Comparison of ENCODE assay signal across 21 cellular contexts in the genomic region with DNA sequence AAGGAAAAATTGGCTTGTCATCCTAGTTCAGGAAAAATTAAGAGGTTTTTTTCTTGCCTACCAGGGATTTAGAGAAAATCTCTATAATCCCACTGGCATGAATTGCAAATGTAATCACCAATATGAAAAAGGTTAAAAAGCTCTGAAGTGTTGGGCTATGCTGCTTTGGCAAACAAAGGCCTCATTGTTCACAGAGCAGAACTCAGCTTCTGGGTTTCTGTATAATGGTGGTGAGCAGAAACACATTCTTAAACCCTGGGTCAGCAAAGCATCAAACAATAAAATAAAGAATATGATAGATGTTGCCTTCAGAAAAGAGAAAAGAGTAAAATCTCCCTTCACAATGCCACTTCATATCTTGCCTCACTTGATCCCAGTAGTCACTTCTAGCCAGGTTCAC.
DNase-seq lines count a peak whose midpoint lies in the region; ATAC-seq and TF ChIP-seq lines count a peak whose summit lies in the region.
"Had no signal": no experiment of that assay in that cellular context is flagged by ENCODE, and none has a peak within 500 bp of the region (broad histone marks: within the 10 kb centered on the region; RNA-seq: fewer than 3 reads in every experiment).

No MANE protein-coding gene starts in this region.

- no peaks in the 10 kb centered on the region for H3K27me3 Mint-ChIP-seq in neural progenitor cell (ENCODE audit: insufficient read depth, low read depth)
- H3K27me3 Mint-ChIP-seq: activated naive CD4-positive, alpha-beta T cell treated with anti-CD3 and anti-CD28 coated beads, Interleukin-2, amount 10 ng/mL, durations not matched to agents 7 days and 5 days; CD4-positive, alpha-beta T cell had no signal

- peak overlapping the region; percentile 24; the same call in 1 of the 2 replicates for H2AFZ ChIP-seq in Loucy (ENCODE audit: low read length)
- H2AFZ ChIP-seq in neural progenitor cell (replicated peaks) = peak overlapping the region; percentile 27

- H3K4me1 ChIP-seq in Loucy (ENCODE audit: insufficient read depth, low read length, poor library complexity, severe bottlenecking) (peaks cover 4% of the 10 kb centered on the region), neural progenitor cell (no peaks in the 10 kb centered on the region), right lobe of liver (no peaks in the 10 kb centered on the region)
- H3K4me1 ChIP-seq: vagina had no signal

- no peaks in the 10 kb centered on the region for H3K79me2 ChIP-seq in Loucy (ENCODE audit: insufficient read depth, low read length)
- no peaks in the 10 kb centered on the region for H3K79me2 ChIP-seq in neural progenitor cell (ENCODE audit: low read depth)

- no peak overlapping the region for H3K9ac ChIP-seq in Loucy (ENCODE audit: low read depth, low read length, poor library complexity, severe bottlenecking)
- H3K9ac ChIP-seq in neural progenitor cell = no peak overlapping the region

- H3F3A ChIP-seq in Loucy (ENCODE audit: low read depth) (no peaks in the 10 kb centered on the region), neural progenitor cell (ENCODE audit: low read depth) (no peaks in the 10 kb centered on the region)

- H3K36me3 ChIP-seq in Loucy (ENCODE audit: insufficient read depth, low read length) = no peaks in the 10 kb centered on the region
- H3K36me3 ChIP-seq in neural progenitor cell = no peaks in the 10 kb centered on the region
- H3K36me3 ChIP-seq in right lobe of liver = no peaks in the 10 kb centered on the region
- H3K36me3 ChIP-seq: vagina had no signal

- DNase-seq in COLO829 (ENCODE audit: low spot score) = peak; percentile 76
- peak; percentile 70 for DNase-seq in astrocyte of the hippocampus (ENCODE audit: low read depth, low spot score)
- no peak for DNase-seq in neural progenitor cell (ENCODE audit: low spot score)
- no peak for DNase-seq in NCI-H1694 treated with DMSO at 0.1 percent for 48 hours (lab: John Stamatoyannopoulos, UW)
- no peak for DNase-seq in D341Med (ENCODE audit: low spot score)
- no peak for DNase-seq in right lobe of liver
- DNase-seq: activated CD8-positive, alpha-beta memory T cell treated with anti-CD3 and anti-CD28 coated beads for 24 hours; activated naive CD4-positive, alpha-beta T cell treated with anti-CD3 and anti-CD28 coated beads, Interleukin-2, amount 10 ng/mL, durations not matched to agents 7 days and 5 days; activated T-cell treated with anti-CD3 and anti-CD28 coated beads, Interleukin-2, amount 50 U/mL, for 48 hours; CD4-positive, alpha-beta T cell; central memory CD4-positive, alpha-beta T cell; DMS153; GDM1; MV-4-11; natural killer cell; NCI-H1930; NCI-H510A treated with DMSO at 0.1 percent for 48 hours; posterior cingulate gyrus; substantia nigra had no signal

- H3K9me3 ChIP-seq in Loucy (ENCODE audit: insufficient read depth, low read depth, low read length) (peaks cover 2% of the 10 kb centered on the region; the same call in 1 of the 2 replicates), neural progenitor cell (ENCODE audit: low read depth) (no peaks in the 10 kb centered on the region), right lobe of liver (no peaks in the 10 kb centered on the region)
- H3K9me3 ChIP-seq: vagina had no signal

- H4K20me1 ChIP-seq in Loucy (ENCODE audit: insufficient read depth, low read length, poor library complexity, severe bottlenecking) (no peaks in the 10 kb centered on the region), neural progenitor cell (ENCODE audit: low read depth) (no peaks in the 10 kb centered on the region)

- H3K4me2 ChIP-seq in Loucy (ENCODE audit: low read depth, low read length, poor library complexity, severe bottlenecking) (no peak overlapping the region), neural progenitor cell (no peak overlapping the region)

- H3K36me3 Mint-ChIP-seq in neural progenitor cell = no peaks in the 10 kb centered on the region
- H3K36me3 Mint-ChIP-seq: activated naive CD4-positive, alpha-beta T cell treated with anti-CD3 and anti-CD28 coated beads, Interleukin-2, amount 10 ng/mL, durations not matched to agents 7 days and 5 days; natural killer cell had no signal

- no peaks in the 10 kb centered on the region for H3K9me3 Mint-ChIP-seq in neural progenitor cell
- H3K9me3 Mint-ChIP-seq: CD4-positive, alpha-beta T cell had no signal

- no peak overlapping the region for H3K4me3 Mint-ChIP-seq in neural progenitor cell
- H3K4me3 Mint-ChIP-seq: activated naive CD4-positive, alpha-beta T cell treated with anti-CD3 and anti-CD28 coated beads, Interleukin-2, amount 10 ng/mL, durations not matched to agents 7 days and 5 days; CD4-positive, alpha-beta T cell; natural killer cell had no signal

- H3K27me3 ChIP-seq in Loucy (ENCODE audit: insufficient read depth, low read length, poor library complexity, severe bottlenecking) (no peaks in the 10 kb centered on the region), neural progenitor cell (no peaks in the 10 kb centered on the region), right lobe of liver (no peaks in the 10 kb centered on the region)
- H3K27me3 ChIP-seq: vagina had no signal

- no peak for TF ChIP-seq POLR2A in right lobe of liver (IDR thresholded peaks at IDR 0.05)

- H3K27ac ChIP-seq in neural progenitor cell (no peak overlapping the region), right lobe of liver (no peak overlapping the region)
- H3K27ac ChIP-seq: vagina had no signal

- peaks cover 6% of the 10 kb centered on the region for H3K4me1 Mint-ChIP-seq in neural progenitor cell
- H3K4me1 Mint-ChIP-seq: activated naive CD4-positive, alpha-beta T cell treated with anti-CD3 and anti-CD28 coated beads, Interleukin-2, amount 10 ng/mL, durations not matched to agents 7 days and 5 days; natural killer cell had no signal

- intact Hi-C loops in right lobe of liver (cut with DNase I) = no loop called here

- no peak for ATAC-seq in right lobe of liver
- ATAC-seq: natural killer cell had no signal

- H3K9me2 ChIP-seq in Loucy (replicated peaks; ENCODE audit: low read depth, low read length) = no peaks in the 10 kb centered on the region

- no peak overlapping the region for H3K27ac Mint-ChIP-seq in neural progenitor cell
- H3K27ac Mint-ChIP-seq: activated naive CD4-positive, alpha-beta T cell treated with anti-CD3 and anti-CD28 coated beads, Interleukin-2, amount 10 ng/mL, durations not matched to agents 7 days and 5 days; CD4-positive, alpha-beta T cell; natural killer cell had no signal

- TF ChIP-seq CTCF in Loucy (conservative IDR thresholded peaks at IDR 0.05; ENCODE audit: low read length) (no peak), neural progenitor cell (IDR thresholded peaks at IDR 0.05) (no peak), right lobe of liver (IDR thresholded peaks at IDR 0.05) (no peak)

- H3K4me3 ChIP-seq in Loucy (ENCODE audit: low read length, poor library complexity, severe bottlenecking) = no peak overlapping the region
- H3K4me3 ChIP-seq in neural progenitor cell = no peak overlapping the region
- no peak overlapping the region for H3K4me3 ChIP-seq in right lobe of liver
- H3K4me3 ChIP-seq: vagina had no signal

Comparison
In these comparisons a context has a peak if more than half of its experiments do, and no peak if none do; other contexts are left out.
1. DNase-seq: peak in COLO829 (single experiment) and astrocyte of the hippocampus (single experiment); none in neural progenitor cell (single experiment), NCI-H1694 treated with DMSO at 0.1 percent for 48 hours (single experiment), D341Med (single experiment) and right lobe of liver (0 of 3).